ENCODE assay signal across 14 cellular contexts in genomic region chr3:149634072-149634471, GRCh38. TPM values are rescaled to one million over a fixed set of nuclear protein-coding genes. Genes with fewer than 3 reads are reported as not detected.
"Had no signal": no experiment of that assay in that cellular context is flagged by ENCODE, and none has a peak within 500 bp of the region (broad histone marks: within the 10 kb centered on the region; RNA-seq: fewer than 3 reads in every experiment).

No MANE protein-coding gene starts in this region.

- H3K27ac ChIP-seq: lower lobe of right lung, psoas muscle, SJCRH30 had no signal

- H3K4me1 ChIP-seq: SJCRH30 had no signal

- H3K36me3 ChIP-seq: lower lobe of right lung had no signal

- H3K9me3 ChIP-seq: esophagus squamous epithelium, lower lobe of right lung, psoas muscle, SJCRH30, tibial nerve had no signal

- ATAC-seq: activated CD8-positive, alpha-beta T cell treated with anti-CD3 and anti-CD28 coated beads, Interleukin-2, amount 10 ng/mL, durations not matched to agents 7 days and 5 days; lower lobe of right lung; stimulated activated effector memory CD8-positive, alpha-beta T cell treated with anti-CD3 and anti-CD28 coated beads, Interleukin-12 subunit alpha, Interleukin-12 subunit beta, amount 100 ng/mL, for 72 hours had no signal

- H3K27me3 ChIP-seq: esophagus squamous epithelium, SJCRH30, tibial nerve had no signal

- DNase-seq: activated B cell treated with CpG ODN at 0.5 μM for 24 hours; activated CD4-positive, alpha-beta T cell treated with anti-CD3 and anti-CD28 coated beads for 48 hours; activated CD8-positive, alpha-beta memory T cell treated with anti-CD3 and anti-CD28 coated beads, Interleukin-2, amount 50 U/mL, for 48 hours; activated CD8-positive, alpha-beta T cell treated with anti-CD3 and anti-CD28 coated beads, Interleukin-2, amount 10 ng/mL, durations not matched to agents 7 days and 5 days; activated naive CD8-positive, alpha-beta T cell treated with anti-CD3 and anti-CD28 coated beads for 36 hours; esophagus squamous epithelium; immature natural killer cell; lower lobe of right lung; midbrain; psoas muscle; SJCRH30; stimulated activated CD4-positive, alpha-beta T cell treated with anti-CD3 and anti-CD28 coated beads, Interleukin-1b, Interleukin-23, amount 100 ng/mL, for 48 hours had no signal

- H3K4me3 ChIP-seq: esophagus squamous epithelium, lower lobe of right lung, psoas muscle, SJCRH30, tibial nerve had no signal

RNA-seq across cellular contexts. Expression of gene WWTR1, which starts 23.8 kb away (rescaled TPM):
- polyA plus RNA-seq: immature natural killer cell had no signal
